In the genomic region with DNA sequence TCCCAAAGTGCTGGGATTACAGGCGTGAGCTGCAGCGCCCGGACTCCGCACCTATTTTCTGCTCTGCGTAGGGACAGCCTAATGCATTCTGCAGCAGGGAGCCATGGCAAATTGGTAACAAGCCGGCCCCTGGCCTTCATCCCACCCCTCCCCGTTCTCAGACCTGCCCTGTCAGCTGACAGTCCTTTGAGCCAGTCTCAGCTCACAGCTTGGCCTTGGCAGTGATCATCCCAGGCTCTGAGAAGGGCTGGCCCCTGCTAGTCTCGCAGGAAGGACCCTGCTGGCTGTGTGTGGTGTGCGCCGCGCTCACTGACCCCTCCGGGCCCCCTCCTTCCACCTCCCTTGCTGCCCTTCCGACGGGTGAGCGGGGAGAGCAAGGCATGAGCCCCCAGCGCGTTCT, we compare ENCODE assay signal across 15 cellular contexts. TPM values are rescaled to one million over a fixed set of nuclear protein-coding genes. Genes with fewer than 3 reads are reported as not detected.
"Had no signal": no experiment of that assay in that cellular context is flagged by ENCODE, and none has a peak within 500 bp of the region (broad histone marks: within the 10 kb centered on the region; RNA-seq: fewer than 3 reads in every experiment).

No MANE protein-coding gene starts in this region.

- H3K27ac ChIP-seq: esophagus squamous epithelium, hepatocyte, neutrophil, parathyroid adenoma had no signal

- H3K9ac ChIP-seq: parathyroid adenoma had no signal

- H3K4me3 ChIP-seq: esophagus squamous epithelium, hepatocyte, mucosa of descending colon, smooth muscle cell had no signal

- H3K79me2 ChIP-seq: hepatocyte, parathyroid adenoma had no signal

- H3K36me3 ChIP-seq: esophagus squamous epithelium, neutrophil had no signal

- H3K4me2 ChIP-seq: hepatocyte, smooth muscle cell had no signal

- H3K9me3 ChIP-seq: esophagus squamous epithelium, mucosa of descending colon had no signal

- H3K4me1 ChIP-seq: esophagus squamous epithelium, parathyroid adenoma had no signal

- H2AFZ ChIP-seq: hepatocyte, parathyroid adenoma had no signal

- DNase-seq: activated CD4-positive, alpha-beta T cell treated with anti-CD3 and anti-CD28 coated beads for 36 hours; activated CD4-positive, alpha-beta T cell treated with anti-CD3 and anti-CD28 coated beads, Interleukin-2, amount 50 U/mL, for 48 hours; effector CD8-positive, alpha-beta T cell; esophagus squamous epithelium; mesenchymal stem cell; mucosa of descending colon; naive B cell; stimulated activated naive CD4-positive, alpha-beta T cell; T-helper 2 cell had no signal

- ATAC-seq: activated CD4-positive, alpha-beta T cell treated with anti-CD3 and anti-CD28 coated beads for 36 hours; mucosa of descending colon; sciatic nerve had no signal

RNA-seq across cellular contexts. Expression of gene NPTX1, which starts 10.3 kb away (rescaled TPM):
- total RNA-seq: endothelial cell of umbilical vein had no signal
